Comparison of ENCODE assay signal across 8 cellular contexts in the genomic region with DNA sequence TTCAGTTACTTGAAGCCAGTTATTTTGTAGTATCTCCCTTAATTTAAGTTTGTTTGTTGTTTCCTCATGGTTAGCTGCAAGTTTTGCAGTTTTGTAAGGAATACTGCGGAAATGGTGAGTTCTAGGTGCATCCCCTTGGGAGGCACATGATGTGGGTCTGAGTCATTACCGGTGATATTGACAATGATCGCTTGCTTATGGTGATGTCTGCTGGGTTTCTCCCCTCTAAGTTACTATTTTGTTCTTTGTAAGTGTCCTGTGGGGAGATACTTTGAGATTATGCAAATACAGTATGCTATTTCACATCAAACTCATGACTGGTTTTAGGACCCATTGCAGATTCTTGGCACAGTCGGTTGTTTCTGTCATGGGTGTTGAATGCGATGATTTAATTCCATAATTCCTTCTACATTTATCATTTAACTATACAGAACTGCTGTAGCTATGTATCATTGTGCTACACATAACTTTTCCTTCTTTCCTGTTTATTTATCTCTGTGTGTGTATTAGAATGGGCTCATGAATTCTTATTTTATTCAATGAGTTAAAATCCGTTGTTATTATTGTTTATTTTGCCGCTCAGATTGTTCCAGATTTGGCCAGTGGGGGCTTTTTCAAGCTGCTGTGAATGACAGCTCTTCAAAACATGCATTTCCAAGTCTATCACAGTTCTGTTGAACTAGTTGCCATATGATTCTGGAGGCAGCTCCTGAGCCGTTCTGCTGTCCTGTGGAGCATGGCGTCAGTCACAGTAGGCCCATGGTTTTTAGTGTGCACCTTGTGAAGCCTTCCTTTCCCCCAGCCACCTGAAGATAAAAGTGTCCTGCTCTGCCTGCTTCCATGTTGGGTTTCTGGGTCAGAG. TPM values are rescaled to one million over a fixed set of nuclear protein-coding genes. Genes with fewer than 3 reads are reported as not detected.
DNase-seq lines count a peak whose midpoint lies in the region; ATAC-seq and TF ChIP-seq lines count a peak whose summit lies in the region.

No MANE protein-coding gene starts in this region.

- H3K27ac ChIP-seq in spleen: peak overlapping the region in 7 of 8 donors; percentile 18 to 99 (median 92)

- peak; percentile 97 for ATAC-seq in GM18508 (IDR thresholded peaks at IDR 0.05; ENCODE audit: insufficient read depth, unreplicated experiment)
- ATAC-seq in GM21825 (IDR thresholded peaks at IDR 0.05; ENCODE audit: unreplicated experiment): peak; percentile 94

- DNase-seq in NCI-H69 (lab: John Stamatoyannopoulos, UW): peak; percentile 31
- peak; percentile 89 for DNase-seq in dermis blood vessel endothelial cell
- DNase-seq in spleen: no peak
- DNase-seq in SW480 (ENCODE audit: low spot score): no peak
- DNase-seq in SKM-1 treated with dmso at 0.1 percent for 144 hours (lab: John Stamatoyannopoulos, UW; ENCODE audit: unreplicated experiment): no peak
- no peak for DNase-seq in C1 segment of cervical spinal cord (lab: John Stamatoyannopoulos, UW)

- H3K36me3 ChIP-seq in spleen: peaks cover 0 to 87% (median 3%) of the 10 kb centered on the region in 6 donors

- intact Hi-C loops in spleen (cut with DNase I; ENCODE audit: low total_unique reads): no loop called here

- H3K4me1 ChIP-seq in spleen: peaks cover 65 to 100% (median 96%) of the 10 kb centered on the region in 6 donors

- TF ChIP-seq CTCF in spleen (IDR thresholded peaks at IDR 0.05 in 8 of 11, conservative IDR thresholded peaks at IDR 0.05 in 3 of 11): no peak

- no peak for TF ChIP-seq POLR2A in spleen (IDR thresholded peaks at IDR 0.05)

- no peaks in the 10 kb centered on the region for H3K27me3 ChIP-seq in spleen (replicated peaks in 1 of 7)

- peak overlapping the region in 1 of 8 donors; percentile 28 for H3K4me3 ChIP-seq in spleen

- H3K9me3 ChIP-seq in spleen: peaks cover 0 to 2% (median under 1%) of the 10 kb centered on the region in 8 donors

- 62 to 72% (median 66%) methylated on average over 9 of the region's 9 CpGs for WGBS in spleen, 5 donors

RNA-seq across cellular contexts. Expression of gene TSPAN14, which starts 18.4 kb away (rescaled TPM):
- total RNA-seq in dermis blood vessel endothelial cell (91.0 and 148 TPM in 2 replicates), spleen (100 to 1,000 TPM in 6 of 7 donors, 10 to 100 TPM in 1; 81.3 to 172 (median 129) TPM)
- polyA plus RNA-seq in spleen: 10 to 100 TPM; 13.3 to 32.5 (median 24.6) TPM

Comparison
In these comparisons a context has a peak if more than half of its experiments do, and no peak if none do; other contexts are left out.
1. DNase-seq: peak in NCI-H69 (single experiment) and dermis blood vessel endothelial cell (single experiment); none in spleen (single experiment), SW480 (single experiment), SKM-1 treated with dmso at 0.1 percent for 144 hours (single experiment) and C1 segment of cervical spinal cord (0 of 14).